13 cellular contexts compared by ENCODE assay signal in the genomic region with DNA sequence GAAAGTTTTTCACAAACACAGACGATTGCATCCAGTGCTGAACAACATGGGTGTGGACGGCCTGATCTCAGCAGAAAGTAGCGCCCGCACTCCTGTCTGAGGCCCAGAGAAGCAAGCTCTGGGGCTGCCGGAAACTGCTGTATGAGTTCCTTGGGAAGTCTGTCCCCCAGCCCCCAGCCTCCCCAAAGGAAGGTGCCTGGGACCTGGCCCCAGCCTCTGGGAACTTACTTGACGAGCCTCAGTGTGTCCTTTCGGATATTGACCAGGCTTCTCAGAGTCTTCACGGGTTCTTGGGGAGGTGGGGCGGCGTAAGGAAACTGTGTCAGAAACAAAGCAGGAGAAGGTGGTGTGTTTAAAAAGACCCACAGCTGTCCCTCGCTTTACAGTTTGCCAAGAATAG. TPM values are rescaled to one million over a fixed set of nuclear protein-coding genes. Genes with fewer than 3 reads are reported as not detected.
A peak's percentile ranks its signal among the peaks of the same experiment; 100 is the strongest.
DNase-seq lines count a peak whose midpoint lies in the region; ATAC-seq and TF ChIP-seq lines count a peak whose summit lies in the region.
"Had no signal": no experiment of that assay in that cellular context is flagged by ENCODE, and none has a peak within 500 bp of the region (broad histone marks: within the 10 kb centered on the region; RNA-seq: fewer than 3 reads in every experiment).

No MANE protein-coding gene starts in this region.

- H3K36me3 ChIP-seq in IMR-90 (ENCODE audit: control insufficient read depth, insufficient read depth, low read length): no peaks in the 10 kb centered on the region
- H3K36me3 ChIP-seq in neuronal stem cell (replicated peaks in 1 of 2; ENCODE audit: control insufficient read depth in 2 of 2, insufficient read depth in 2 of 2, low read length in 2 of 2): peaks cover 0 to 34% of the 10 kb centered on the region in 2 donors
- H3K36me3 ChIP-seq in Peyer's patch: no peaks in the 10 kb centered on the region

- H3K27me3 ChIP-seq in IMR-90 (ENCODE audit: control insufficient read depth, insufficient read depth, low read length): peaks cover 2% of the 10 kb centered on the region; the same call in 1 of the 2 replicates
- no peaks in the 10 kb centered on the region for H3K27me3 ChIP-seq in neuronal stem cell (ENCODE audit: control insufficient read depth in 3 of 3, insufficient read depth in 3 of 3, low read depth in 1 of 3, low read length in 3 of 3)
- no peaks in the 10 kb centered on the region for H3K27me3 ChIP-seq in Peyer's patch

- no peaks in the 10 kb centered on the region for H3K4me1 ChIP-seq in IMR-90 (ENCODE audit: control insufficient read depth, insufficient read depth, low read length)
- no peaks in the 10 kb centered on the region for H3K4me1 ChIP-seq in neuronal stem cell (ENCODE audit: control insufficient read depth in 2 of 2, insufficient read depth in 1 of 2, low read depth in 1 of 2, low read length in 2 of 2)
- H3K4me1 ChIP-seq in Peyer's patch: no peaks in the 10 kb centered on the region

- 0 out of 2 replicates have a peak, but pooled peaks cover 3% of the 10 kb centered on the region for H3K9me1 ChIP-seq in IMR-90 (ENCODE audit: insufficient read depth, low read length)

- H3K14ac ChIP-seq in IMR-90 (replicated peaks; ENCODE audit: low read depth, low read length): no peak overlapping the region
- peak overlapping the region; percentile 38 for H3K14ac ChIP-seq in neuronal stem cell (ENCODE audit: low read length)

- in situ Hi-C loops in IMR-90 (cut with MboI; ENCODE audit: low sequenced_read_pairs): no loop called here

- no peak overlapping the region for H2BK12ac ChIP-seq in neuronal stem cell (ENCODE audit: low read length)

- H3K4me3 Mint-ChIP-seq in activated T-cell treated with anti-CD3 and anti-CD28 coated beads, Interleukin-2, amount 50 U/mL, for 4 hours: no peak overlapping the region
- H3K4me3 Mint-ChIP-seq in WTC11: no peak overlapping the region

- no peak overlapping the region for H2BK15ac ChIP-seq in IMR-90 (ENCODE audit: low read depth, low read length)
- H2BK15ac ChIP-seq in neuronal stem cell (ENCODE audit: low read length): no peak overlapping the region

- H4K8ac ChIP-seq in IMR-90 (ENCODE audit: low read depth in 2 of 2, low read length in 2 of 2) (no peak overlapping the region), neuronal stem cell (ENCODE audit: low read depth, low read length) (no peak overlapping the region)

- no peak overlapping the region for H3K56ac ChIP-seq in IMR-90 (ENCODE audit: extremely low read depth, insufficient read depth, low read length)

- H3K79me1 ChIP-seq in IMR-90 (ENCODE audit: low read depth in 1 of 2, low read length in 2 of 2): no peaks in the 10 kb centered on the region
- no peaks in the 10 kb centered on the region for H3K79me1 ChIP-seq in neuronal stem cell (ENCODE audit: low read depth, low read length)

- BruUV-seq in IMR-90 (replicated peaks; lab: Mats Ljungman, UMichigan): no TSS peak

- CTCF ChIA-PET in IMR-90 (lab: Yijun Ruan, JAX): interaction anchor here (0.7 kb wide), 1 partner anchor 9 kb away, joined by 7 read pairs; no protein-coding TSS in a partner anchor
- CTCF ChIA-PET in WTC11 (lab: Charles Lee): interaction anchor here (1.3 to 1.8 kb wide), 3 partner anchors 8 to 106 kb away, joined by 5 to 12 read pairs (median 6); no protein-coding TSS in a partner anchor

- DNase-seq in activated T-cell treated with anti-CD3 and anti-CD28 coated beads, Interleukin-2, amount 50 U/mL, for 1 hour: peak; percentile 2
- no peak for DNase-seq in activated T-cell treated with anti-CD3 and anti-CD28 coated beads, Interleukin-2, amount 50 U/mL, for 4 hours
- DNase-seq in IMR-90: no peak
- no peak for DNase-seq in WTC11 (ENCODE audit: low spot score)
- no peak for DNase-seq in neuronal stem cell (ENCODE audit: low spot score)
- DNase-seq in left lobe of liver (ENCODE audit: low spot score): no peak
- no peak for DNase-seq in Peyer's patch
- no peak for DNase-seq in NCI-H1694 (lab: John Stamatoyannopoulos, UW)
- DNase-seq: GF-D8, H7 had no signal

- H2BK120ac ChIP-seq in IMR-90 (ENCODE audit: low read depth, low read length): no peak overlapping the region
- H2BK120ac ChIP-seq in neuronal stem cell (ENCODE audit: low read depth, low read length): no peak overlapping the region

- POLR2A ChIA-PET in IMR-90 (lab: Charles Lee; ENCODE audit: unreplicated experiment) (no interaction called here), WTC11 (lab: Charles Lee) (interaction anchor here (0.6 kb wide), 1 partner anchor 19 kb away, joined by 5 read pairs; no protein-coding TSS in a partner anchor)

- no peaks in the 10 kb centered on the region for H3K9me3 Mint-ChIP-seq in activated T-cell treated with anti-CD3 and anti-CD28 coated beads, Interleukin-2, amount 50 U/mL, for 4 hours
- no peaks in the 10 kb centered on the region for H3K9me3 Mint-ChIP-seq in WTC11

- intact Hi-C loops in IMR-90 (cut with micrococcal nuclease): no loop called here

- no peak overlapping the region for H3K27ac ChIP-seq in IMR-90 (ENCODE audit: insufficient read depth, low read length)
- H3K27ac ChIP-seq in neuronal stem cell (replicated peaks; ENCODE audit: low read length): no peak overlapping the region
- H3K27ac ChIP-seq in Peyer's patch: no peak overlapping the region
- H3K27ac ChIP-seq: 22Rv1 had no signal

- H3K9ac ChIP-seq in IMR-90 (ENCODE audit: low read depth, low read length) (no peak overlapping the region), neuronal stem cell (ENCODE audit: low read depth, low read length, poor library complexity) (no peak overlapping the region)

- no peaks in the 10 kb centered on the region for H3K27me3 Mint-ChIP-seq in activated T-cell treated with anti-CD3 and anti-CD28 coated beads, Interleukin-2, amount 50 U/mL, for 4 hours (ENCODE audit: low read depth)
- no peaks in the 10 kb centered on the region for H3K27me3 Mint-ChIP-seq in WTC11 (ENCODE audit: low read depth)

- H2BK5ac ChIP-seq in IMR-90 (ENCODE audit: low read depth, low read length, poor library complexity, severe bottlenecking): no peak overlapping the region
- H2BK5ac ChIP-seq in neuronal stem cell (ENCODE audit: low read length): no peak overlapping the region

- no peak for ATAC-seq in activated T-cell treated with anti-CD3 and anti-CD28 coated beads, Interleukin-2, amount 50 U/mL, for 4 hours
- ATAC-seq in IMR-90 (ENCODE audit: low read depth) (no peak), WTC11 (no peak), left lobe of liver (no peak)

- H3K4me1 Mint-ChIP-seq in activated T-cell treated with anti-CD3 and anti-CD28 coated beads, Interleukin-2, amount 50 U/mL, for 4 hours (ENCODE audit: low read depth): peaks cover 21% of the 10 kb centered on the region
- H3K4me1 Mint-ChIP-seq in WTC11: peaks cover 11% of the 10 kb centered on the region

- dilution Hi-C loops in IMR-90 (cut with HindIII; ENCODE audit: low sequenced_read_pairs, unreplicated experiment): no loop called here

- H4K20me1 ChIP-seq in IMR-90 (ENCODE audit: insufficient read depth, low read length): no peaks in the 10 kb centered on the region

- H3K4me3 ChIP-seq in IMR-90 (ENCODE audit: insufficient read depth, low read depth, low read length): no peak overlapping the region
- no peak overlapping the region for H3K4me3 ChIP-seq in neuronal stem cell (ENCODE audit: low read length in 2 of 2)
- no peak overlapping the region for H3K4me3 ChIP-seq in Peyer's patch

- no peak overlapping the region for H4K91ac ChIP-seq in IMR-90 (ENCODE audit: insufficient read depth, low read depth, low read length)
- H4K91ac ChIP-seq in neuronal stem cell (ENCODE audit: low read depth, low read length, poor library complexity): no peak overlapping the region

- H3K23ac ChIP-seq in IMR-90 (ENCODE audit: low read depth, low read length) (no peak overlapping the region), neuronal stem cell (ENCODE audit: low read depth, low read length, poor library complexity) (no peak overlapping the region)

- no peak for TF ChIP-seq CTCF in IMR-90 (conservative IDR thresholded peaks at IDR 0.05; ENCODE audit: low read depth, low read length)
- no peak for TF ChIP-seq CTCF in WTC11 (IDR thresholded peaks at IDR 0.05)
- TF ChIP-seq CTCF in Peyer's patch (IDR thresholded peaks at IDR 0.05): no peak

- H2AK5ac ChIP-seq in IMR-90 (ENCODE audit: low read depth, low read length) (no peak overlapping the region), neuronal stem cell (ENCODE audit: low read depth, low read length) (no peak overlapping the region)

- no peak for TF ChIP-seq POLR2A in IMR-90 (IDR thresholded peaks at IDR 0.05; ENCODE audit: low read depth, low read length)
- no peak for TF ChIP-seq POLR2A in Peyer's patch (IDR thresholded peaks at IDR 0.05)

- H2BK20ac ChIP-seq in IMR-90 (ENCODE audit: low read depth, low read length): no peak overlapping the region

- H3K4me2 ChIP-seq in IMR-90 (ENCODE audit: low read depth, low read length): no peak overlapping the region
- no peak overlapping the region for H3K4me2 ChIP-seq in neuronal stem cell (ENCODE audit: insufficient read depth, low read length, poor library complexity, severe bottlenecking)

- H3K27ac Mint-ChIP-seq in WTC11: 0 out of 2 replicates have a peak overlapping the region, but pooled peaks have one; percentile 11

- no peak overlapping the region for H3K18ac ChIP-seq in IMR-90 (ENCODE audit: low read depth, low read length)
- H3K18ac ChIP-seq in neuronal stem cell (ENCODE audit: low read length): peak overlapping the region; percentile 11

- H4K5ac ChIP-seq in IMR-90 (ENCODE audit: low read depth, low read length): no peak overlapping the region

- no peak overlapping the region for H3K4ac ChIP-seq in IMR-90 (ENCODE audit: low read depth, low read length)
- H3K4ac ChIP-seq in neuronal stem cell (ENCODE audit: low read length): no peak overlapping the region

- 74% methylated on average over 8 of the region's 11 CpGs; no CpG with 5 or more reads in 1 of the 2 experiments for WGBS in IMR-90 (ENCODE audit: extremely low coverage in 2 of 2, insufficient read length in 1 of 2), 2 experiments
- WGBS in neuronal stem cell (ENCODE audit: extremely low coverage in 2 of 2, insufficient read length in 2 of 2, insufficient replicate concordance in 1 of 2), 2 donors: no CpG with 5 or more reads among the region's 11 CpGs

- H2AK9ac ChIP-seq in IMR-90 (replicated peaks; ENCODE audit: low read depth, low read length, poor library complexity): peak overlapping the region; percentile 28

- H3K9me3 ChIP-seq in IMR-90 (ENCODE audit: control insufficient read depth, insufficient read depth, low read length): no peaks in the 10 kb centered on the region
- H3K9me3 ChIP-seq in neuronal stem cell (replicated peaks in 1 of 2; ENCODE audit: control insufficient read depth in 2 of 2, insufficient read depth in 1 of 2, low read depth in 1 of 2, low read length in 2 of 2): no peaks in the 10 kb centered on the region
- H3K9me3 ChIP-seq in Peyer's patch: no peaks in the 10 kb centered on the region

- TF ChIP-seq RAD21 in IMR-90 (IDR thresholded peaks at IDR 0.05; ENCODE audit: low read length): no peak

- H2AFZ ChIP-seq in IMR-90 (replicated peaks; ENCODE audit: low read length, poor library complexity) (no peak overlapping the region), neuronal stem cell (ENCODE audit: low read length) (no peak overlapping the region)

- peaks cover 6% of the 10 kb centered on the region for H3K36me3 Mint-ChIP-seq in activated T-cell treated with anti-CD3 and anti-CD28 coated beads, Interleukin-2, amount 50 U/mL, for 4 hours (ENCODE audit: insufficient read depth)
- H3K36me3 Mint-ChIP-seq in WTC11: no peaks in the 10 kb centered on the region

RNA-seq across cellular contexts. Expression of a gene that starts 32.4 kb away (rescaled TPM):
- 1 to 10 TPM in 2 of 3 donors, under 1 TPM in 1; 0.71 to 2.8 (median 1.8) TPM for total RNA-seq in activated T-cell treated with anti-CD3 and anti-CD28 coated beads, Interleukin-2, amount 50 U/mL, for 4 hours
- not detected in 2 replicates for total RNA-seq in IMR-90 (2012; rRNA removed)
- 0.05 TPM in 1 of 2 replicates, not detected in the other for polyA plus RNA-seq in IMR-90 (2012; rRNA removed)
- 0.01 TPM in 1 of 2 replicates, not detected in the other for polyA plus RNA-seq in IMR-90 (2012; cell fraction: cytosol; rRNA removed)
- polyA plus RNA-seq in IMR-90 (2012; cell fraction: nucleus; rRNA removed; ENCODE audit: low replicate concordance): 0.03 TPM in 2 replicates
- total RNA-seq in WTC11 (2021): 6.2 to 11.8 TPM (median 6.8 TPM) in 3 replicates
- 1.5 TPM for polyA plus RNA-seq in neuronal stem cell (2013, experiment 1 of 2)
- polyA plus RNA-seq in neuronal stem cell (2013, experiment 2 of 2): 1.5 TPM
- total RNA-seq in left lobe of liver: 0.08 TPM
- not detected for total RNA-seq in Peyer's patch
- total RNA-seq: HT1080 had no signal
- polyA plus RNA-seq: BJ had no signal
